ENCODE assay signal across 9 cellular contexts in genomic region chr6:108117427-108118358, GRCh38. TPM values are rescaled to one million over a fixed set of nuclear protein-coding genes. Genes with fewer than 3 reads are reported as not detected.
A peak's percentile ranks its signal among the peaks of the same experiment; 100 is the strongest.
DNase-seq lines count a peak whose midpoint lies in the region; TF ChIP-seq lines count a peak whose summit lies in the region.
"Had no signal": no experiment of that assay in that cellular context is flagged by ENCODE, and none has a peak within 500 bp of the region (broad histone marks: within the 10 kb centered on the region; RNA-seq: fewer than 3 reads in every experiment).

No MANE protein-coding gene starts in this region.

- intact Hi-C loops in left ventricle myocardium inferior (cut with micrococcal nuclease), result loop anchor here (10.0 kb wide), 2 partner anchors 377 to 407 kb away; no protein-coding TSS in a partner anchor

- peak; percentile 56 for DNase-seq in DMS53 (lab: John Stamatoyannopoulos, UW)
- DNase-seq in DMS53 treated with DMSO at 0.1 percent for 48 hours (lab: John Stamatoyannopoulos, UW; ENCODE audit: unreplicated experiment), result no peak
- DNase-seq in activated gamma-delta T cell (lab: John Stamatoyannopoulos, UW), result peak; percentile 23
- DNase-seq in left ventricle myocardium inferior, result peak; percentile 20
- no peak for DNase-seq in NCI-H510A treated with DMSO at 0.1 percent for 48 hours (lab: John Stamatoyannopoulos, UW)
- DNase-seq in NCI-H1105 (lab: John Stamatoyannopoulos, UW), result no peak

- H3K36me3 ChIP-seq in KMS-11 (ENCODE audit: insufficient read depth), result no peaks in the 10 kb centered on the region
- H3K36me3 ChIP-seq in left ventricle myocardium inferior, result no peaks in the 10 kb centered on the region
- H3K36me3 ChIP-seq in rectal smooth muscle tissue (ENCODE audit: control insufficient read depth, insufficient read depth, low read length), result no peaks in the 10 kb centered on the region

- TF ChIP-seq CTCF in KMS-11 (conservative IDR thresholded peaks at IDR 0.05; ENCODE audit: low read depth, low read length), result no peak
- TF ChIP-seq CTCF in left ventricle myocardium inferior (IDR thresholded peaks at IDR 0.05; ENCODE audit: borderline replicate concordance), result no peak

- no peaks in the 10 kb centered on the region for H4K20me1 ChIP-seq in KMS-11 (ENCODE audit: insufficient read depth)

- H3K27me3 ChIP-seq in KMS-11 (ENCODE audit: insufficient read depth, low read depth) (no peaks in the 10 kb centered on the region; the same call in 1 of the 2 replicates), left ventricle myocardium inferior (ENCODE audit: low read depth) (peaks cover 100% of the 10 kb centered on the region), rectal smooth muscle tissue (ENCODE audit: control insufficient read depth, insufficient read depth, low read length) (peaks cover 58% of the 10 kb centered on the region)

- peak overlapping the region; percentile 85 for H2AFZ ChIP-seq in KMS-11 (ENCODE audit: low read depth)

- H3K79me2 ChIP-seq in KMS-11 (ENCODE audit: insufficient read depth, low read depth), result no peaks in the 10 kb centered on the region

- H3K27ac ChIP-seq in KMS-11, result no peak overlapping the region
- H3K27ac ChIP-seq in left ventricle myocardium inferior (replicated peaks), result no peak overlapping the region
- no peak overlapping the region for H3K27ac ChIP-seq in rectal smooth muscle tissue (ENCODE audit: low read depth, low read length)

- H3K4me1 ChIP-seq in KMS-11 (ENCODE audit: low read depth, poor library complexity, severe bottlenecking) (no peaks in the 10 kb centered on the region), left ventricle myocardium inferior (peaks cover 59% of the 10 kb centered on the region), rectal smooth muscle tissue (ENCODE audit: control insufficient read depth, insufficient read depth, low read length) (peaks cover 5% of the 10 kb centered on the region)

- H3K9ac ChIP-seq in KMS-11 (peak overlapping the region; percentile 18; the same call in 1 of the 2 replicates), rectal smooth muscle tissue (ENCODE audit: low read length) (no peak overlapping the region)

- H3K9me3 ChIP-seq in left ventricle myocardium inferior (replicated peaks), result no peaks in the 10 kb centered on the region

- H3K4me3 ChIP-seq in KMS-11 (IDR thresholded peaks at IDR 0.05; ENCODE audit: insufficient read depth, low read depth, low read length), result no peak overlapping the region
- peak overlapping the region; percentile 76 for H3K4me3 ChIP-seq in left ventricle myocardium inferior
- H3K4me3 ChIP-seq in rectal smooth muscle tissue (ENCODE audit: low read length), result peak overlapping the region; percentile 69

- H3K4me2 ChIP-seq in KMS-11, result peak overlapping the region; percentile 45

RNA-seq across cellular contexts. Expression of gene OSTM1, which starts 43.2 kb away (rescaled TPM):
- 40.7 TPM for total RNA-seq in left ventricle myocardium inferior

RNA-seq across cellular contexts. Expression of gene NR2E1, which starts 48.1 kb away (rescaled TPM):
- not detected for total RNA-seq in left ventricle myocardium inferior
- total RNA-seq: subcutaneous adipose tissue had no signal

Comparison
In these comparisons a context has a peak if more than half of its experiments do, and no peak if none do; other contexts are left out.
1. DNase-seq: peak in DMS53 (single experiment), activated gamma-delta T cell (single experiment) and left ventricle myocardium inferior (single experiment); none in DMS53 treated with DMSO at 0.1 percent for 48 hours (single experiment), NCI-H510A treated with DMSO at 0.1 percent for 48 hours (single experiment) and NCI-H1105 (single experiment).